In the genomic region with DNA sequence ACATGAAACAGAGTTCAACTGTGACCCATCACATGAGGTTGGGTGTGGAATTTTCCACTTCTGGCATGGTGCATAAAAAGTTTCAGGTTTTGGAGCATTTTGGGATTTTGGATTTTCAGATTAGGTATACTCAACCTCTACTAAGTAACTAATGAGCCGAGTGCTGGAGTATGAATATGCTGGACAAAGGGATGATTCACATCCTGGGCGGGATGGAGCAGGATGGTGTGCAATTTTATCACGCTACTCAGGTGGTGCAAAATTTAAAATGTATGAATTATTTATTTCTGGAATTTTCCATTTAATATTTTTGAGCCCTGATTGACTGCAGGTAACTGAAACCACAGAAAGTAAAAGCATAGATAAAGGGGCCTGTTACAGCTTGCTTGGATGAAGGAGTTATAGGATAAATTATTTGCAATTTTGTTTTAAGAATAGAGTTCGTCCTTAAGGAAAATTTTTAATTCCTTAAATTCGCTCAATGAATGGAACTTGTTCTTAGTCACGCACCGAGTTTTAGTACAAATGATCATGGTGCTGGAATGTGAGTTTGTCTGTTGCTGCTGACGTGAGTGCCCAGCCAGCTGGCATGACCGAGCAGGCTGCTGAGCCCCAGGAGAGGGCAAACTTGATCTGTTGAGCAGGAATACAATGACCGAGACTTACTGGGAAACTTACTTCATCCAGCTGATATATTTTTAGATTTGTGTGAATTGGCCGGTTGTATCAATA, we compare ENCODE assay signal across 12 cellular contexts.
DNase-seq lines count a peak whose midpoint lies in the region; ATAC-seq and TF ChIP-seq lines count a peak whose summit lies in the region.
"Had no signal": no experiment of that assay in that cellular context is flagged by ENCODE, and none has a peak within 500 bp of the region (broad histone marks: within the 10 kb centered on the region; RNA-seq: fewer than 3 reads in every experiment).

No MANE protein-coding gene starts in this region.

- H3K36me3 ChIP-seq in endodermal cell (ENCODE audit: control insufficient read depth, insufficient read depth, low read length) (peaks cover 5% of the 10 kb centered on the region), lower lobe of right lung (peaks cover 88% of the 10 kb centered on the region), tibial artery (peaks cover 15 to 59% (median 18%) of the 10 kb centered on the region in 3 donors)

- H3K27ac Mint-ChIP-seq in endodermal cell = peak overlapping the region; percentile 3
- H3K27ac Mint-ChIP-seq in T-helper 17 cell = no peak overlapping the region
- H3K27ac Mint-ChIP-seq: stimulated activated memory B cell treated with anti-CD40 and anti-IgM and Interleukin-4, amounts not matched to agents 10 μg/mL and 1 μg/mL and 100 μg/mL, for 72 hours had no signal

- WGBS in endodermal cell (ENCODE audit: insufficient coverage in 1 of 2, insufficient read length in 1 of 2), 2 experiments = 83 to 94% methylated on average over 5 to 11 of the region's 11 CpGs

- H3K36me3 Mint-ChIP-seq in endodermal cell (ENCODE audit: low read depth) (peaks cover 21% of the 10 kb centered on the region), T-helper 17 cell (ENCODE audit: low read depth) (peaks cover 11% of the 10 kb centered on the region)

- DNase-seq in M059J (ENCODE audit: low read depth) (peak; percentile 86), endodermal cell (no peak), lower lobe of right lung (no peak), tibial artery (peak; percentile 50 to 92), T-helper 17 cell (no peak), posterior vena cava (ENCODE audit: low spot score) (no peak)
- DNase-seq: NCI-H510A treated with DMSO at 0.1 percent for 48 hours, sigmoid colon had no signal

- peaks cover 2% of the 10 kb centered on the region for H3K4me1 Mint-ChIP-seq in endodermal cell
- peaks cover 5% of the 10 kb centered on the region for H3K4me1 Mint-ChIP-seq in T-helper 17 cell
- H3K4me1 Mint-ChIP-seq: stimulated activated memory B cell treated with anti-CD40 and anti-IgM and Interleukin-4, amounts not matched to agents 10 μg/mL and 1 μg/mL and 100 μg/mL, for 72 hours had no signal

- H3K9me3 ChIP-seq in endodermal cell (ENCODE audit: control insufficient read depth, low read length) (no peaks in the 10 kb centered on the region), lower lobe of right lung (no peaks in the 10 kb centered on the region), tibial artery (no peaks in the 10 kb centered on the region), T-helper 17 cell (ENCODE audit: control insufficient read depth, low read length, poor library complexity, severe bottlenecking) (no peaks in the 10 kb centered on the region)
- H3K9me3 ChIP-seq: sigmoid colon had no signal

- no peak overlapping the region for H3K4me3 ChIP-seq in endodermal cell (ENCODE audit: low read length)
- H3K4me3 ChIP-seq in lower lobe of right lung = no peak overlapping the region
- no peak overlapping the region for H3K4me3 ChIP-seq in tibial artery
- H3K4me3 ChIP-seq: cardiac muscle cell, K562, sigmoid colon had no signal

- no peaks in the 10 kb centered on the region for H3K27me3 Mint-ChIP-seq in endodermal cell (ENCODE audit: insufficient read depth)
- no peaks in the 10 kb centered on the region for H3K27me3 Mint-ChIP-seq in T-helper 17 cell
- H3K27me3 Mint-ChIP-seq: stimulated activated memory B cell treated with anti-CD40 and anti-IgM and Interleukin-4, amounts not matched to agents 10 μg/mL and 1 μg/mL and 100 μg/mL, for 72 hours had no signal

- no peaks in the 10 kb centered on the region for H3K27me3 ChIP-seq in endodermal cell (ENCODE audit: control insufficient read depth, insufficient read depth, low read length, poor library complexity, severe bottlenecking)
- no peaks in the 10 kb centered on the region for H3K27me3 ChIP-seq in lower lobe of right lung (ENCODE audit: low read depth)
- no peaks in the 10 kb centered on the region for H3K27me3 ChIP-seq in tibial artery
- H3K27me3 ChIP-seq: cardiac muscle cell, sigmoid colon had no signal

- no peak overlapping the region for H3K9ac ChIP-seq in endodermal cell (ENCODE audit: extremely low read depth, low read length, poor library complexity, severe bottlenecking)

- no peaks in the 10 kb centered on the region for H3K9me3 Mint-ChIP-seq in endodermal cell
- H3K9me3 Mint-ChIP-seq: stimulated activated memory B cell treated with anti-CD40 and anti-IgM and Interleukin-4, amounts not matched to agents 10 μg/mL and 1 μg/mL and 100 μg/mL, for 72 hours had no signal

- H3K27ac ChIP-seq in endodermal cell (ENCODE audit: low read depth, low read length) (no peak overlapping the region), lower lobe of right lung (no peak overlapping the region), tibial artery (peak overlapping the region; percentile 71 to 77)
- H3K27ac ChIP-seq: cardiac muscle cell had no signal

- no peaks in the 10 kb centered on the region for H3K4me1 ChIP-seq in endodermal cell (ENCODE audit: control insufficient read depth, insufficient read depth, low read length)
- no peaks in the 10 kb centered on the region for H3K4me1 ChIP-seq in lower lobe of right lung
- peaks cover 0 to 64% (median 29%) of the 10 kb centered on the region in 4 donors for H3K4me1 ChIP-seq in tibial artery
- H3K4me1 ChIP-seq: sigmoid colon had no signal

- intact Hi-C loops in lower lobe of right lung (cut with DNase I) = no loop called here
- intact Hi-C loops in tibial artery (cut with DNase I; ENCODE audit: low total_unique reads) = no loop called here
- intact Hi-C loops in posterior vena cava (cut with DNase I) = no loop called here

- H3K4me3 Mint-ChIP-seq in endodermal cell = no peak overlapping the region
- no peak overlapping the region for H3K4me3 Mint-ChIP-seq in T-helper 17 cell
- H3K4me3 Mint-ChIP-seq: stimulated activated memory B cell treated with anti-CD40 and anti-IgM and Interleukin-4, amounts not matched to agents 10 μg/mL and 1 μg/mL and 100 μg/mL, for 72 hours had no signal

- peak; percentile 57 to 90 for ATAC-seq in lower lobe of right lung
- no peak for ATAC-seq in T-helper 17 cell
- ATAC-seq in HG03175 (IDR thresholded peaks at IDR 0.05; ENCODE audit: unreplicated experiment) = no peak
- ATAC-seq: K562; stimulated activated memory B cell treated with anti-CD40 and anti-IgM and Interleukin-4, amounts not matched to agents 10 μg/mL and 1 μg/mL and 100 μg/mL, for 72 hours had no signal

- no peak for TF ChIP-seq CTCF in endodermal cell (conservative IDR thresholded peaks at IDR 0.05)
- TF ChIP-seq CTCF in lower lobe of right lung (IDR thresholded peaks at IDR 0.05) = no peak
- no peak for TF ChIP-seq CTCF in tibial artery (IDR thresholded peaks at IDR 0.05)

Comparison
In these comparisons a context has a peak if more than half of its experiments do, and no peak if none do; other contexts are left out.
1. DNase-seq: peak in M059J (single experiment) and tibial artery (2 of 2); none in endodermal cell (single experiment), lower lobe of right lung (single experiment), T-helper 17 cell (0 of 3) and posterior vena cava (single experiment).
2. H3K27ac ChIP-seq: peak in tibial artery (2 of 2); none in endodermal cell (single experiment) and lower lobe of right lung (single experiment).
3. ATAC-seq: peak in lower lobe of right lung (2 of 2); none in T-helper 17 cell (single experiment) and HG03175 (single experiment).